Comparison of ENCODE assay signal across 23 cellular contexts in the genomic region with DNA sequence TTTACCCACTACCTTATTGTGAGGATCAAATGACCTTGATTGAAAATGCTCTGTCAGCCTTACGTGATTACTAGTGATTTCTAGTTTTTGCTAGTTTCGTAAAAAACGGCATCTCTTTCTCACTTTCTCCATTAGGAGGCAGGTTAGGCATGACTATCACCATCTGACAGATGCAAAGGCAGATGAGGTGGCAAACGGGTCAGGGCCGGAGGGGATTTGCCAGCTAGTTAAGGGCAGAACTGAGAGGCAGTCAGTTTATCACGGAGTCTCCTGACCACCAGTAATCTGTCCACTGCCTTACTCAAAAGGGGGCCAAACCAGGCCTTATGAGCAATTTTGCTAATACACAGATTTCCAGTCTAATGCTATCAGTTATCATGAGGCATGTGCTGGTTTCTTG.
DNase-seq lines count a peak whose midpoint lies in the region; ATAC-seq, FAIRE-seq and TF ChIP-seq lines count a peak whose summit lies in the region.
"Had no signal": no experiment of that assay in that cellular context is flagged by ENCODE, and none has a peak within 500 bp of the region (broad histone marks: within the 10 kb centered on the region; RNA-seq: fewer than 3 reads in every experiment).

No MANE protein-coding gene starts in this region.

- no peak overlapping the region for H3K56ac ChIP-seq in H1 (replicated peaks; ENCODE audit: insufficient read length, low read depth, low read length)

- H3K9me3 ChIP-seq in H1 (ENCODE audit: insufficient read depth in 2 of 2, low read depth in 1 of 2, low read length in 1 of 2) = no peaks in the 10 kb centered on the region
- no peaks in the 10 kb centered on the region for H3K9me3 ChIP-seq in neuronal stem cell (replicated peaks in 1 of 2; ENCODE audit: control insufficient read depth in 2 of 2, insufficient read depth in 1 of 2, low read depth in 1 of 2, low read length in 2 of 2)
- H3K9me3 ChIP-seq: A549, breast epithelium, tibial nerve had no signal

- peaks cover 5% of the 10 kb centered on the region for H3K27me3 Mint-ChIP-seq in nephron (ENCODE audit: low read depth)

- CTCF ChIA-PET in H1 (lab: Charles Lee; ENCODE audit: partially characterized antibody) = interaction anchor here (5.6 kb wide), 1 partner anchor 12 kb away, joined by 50 read pairs; no protein-coding TSS in a partner anchor

- FAIRE-seq in H1 (lab: Jason Lieb, UNC) = no peak
- FAIRE-seq: A549, GM12891, HepG2 had no signal

- H2BK5ac ChIP-seq in H1 (ENCODE audit: low read depth, low read length) (no peak overlapping the region), neuronal stem cell (ENCODE audit: low read length) (no peak overlapping the region)

- H2BK20ac ChIP-seq in H1 (ENCODE audit: low read length) = no peak overlapping the region

- no peaks in the 10 kb centered on the region for H3K79me2 ChIP-seq in H1 (ENCODE audit: control insufficient read depth in 1 of 2, insufficient read depth in 2 of 2, low read length in 2 of 2)

- H3K4me2 ChIP-seq in H1 (ENCODE audit: insufficient read depth in 1 of 2, low read depth in 2 of 2, low read length in 2 of 2) (no peak overlapping the region), neuronal stem cell (ENCODE audit: insufficient read depth, low read length, poor library complexity, severe bottlenecking) (no peak overlapping the region)
- H3K4me2 ChIP-seq: A549 had no signal

- no peaks in the 10 kb centered on the region for H4K20me1 ChIP-seq in H1 (replicated peaks in 1 of 2; ENCODE audit: control insufficient read depth in 1 of 2, insufficient read depth in 2 of 2, low read length in 2 of 2)

- H2BK120ac ChIP-seq in H1 (replicated peaks; ENCODE audit: low read depth, low read length) = no peak overlapping the region
- H2BK120ac ChIP-seq in neuronal stem cell (ENCODE audit: low read depth, low read length) = no peak overlapping the region

- H3K23ac ChIP-seq in H1 (ENCODE audit: insufficient read length) (no peak overlapping the region), neuronal stem cell (ENCODE audit: low read depth, low read length, poor library complexity) (no peak overlapping the region)

- H3K36me3 Mint-ChIP-seq in nephron (ENCODE audit: low read depth) = no peaks in the 10 kb centered on the region
- H3K36me3 Mint-ChIP-seq: activated naive CD4-positive, alpha-beta T cell treated with anti-CD3 and anti-CD28 coated beads, Interleukin-2, amount 50 U/mL, for 72 hours; CD8-positive, alpha-beta T cell had no signal

- H3K18ac ChIP-seq in H1 (ENCODE audit: extremely low read depth, low read length) (no peak overlapping the region), neuronal stem cell (ENCODE audit: low read length) (no peak overlapping the region)

- no peaks in the 10 kb centered on the region for H3K27me3 ChIP-seq in GM06990 (replicated peaks; ENCODE audit: control insufficient read depth, insufficient read depth, low read length)
- H3K27me3 ChIP-seq in H1 (replicated peaks in 1 of 4; ENCODE audit: control insufficient read depth in 3 of 4, extremely low read depth in 1 of 4, insufficient read depth in 3 of 4, low read length in 3 of 4) = no peaks in the 10 kb centered on the region
- peaks cover 0 to 5% (median 0%) of the 10 kb centered on the region in 3 experiments for H3K27me3 ChIP-seq in neuronal stem cell (ENCODE audit: control insufficient read depth in 3 of 3, insufficient read depth in 3 of 3, low read depth in 1 of 3, low read length in 3 of 3)
- H3K27me3 ChIP-seq: breast epithelium, tibial nerve had no signal

- H3K79me1 ChIP-seq in H1 (ENCODE audit: low read depth, low read length) = no peaks in the 10 kb centered on the region
- no peaks in the 10 kb centered on the region for H3K79me1 ChIP-seq in neuronal stem cell (ENCODE audit: low read depth, low read length)

- ATAC-seq in HG03159 (IDR thresholded peaks at IDR 0.05; ENCODE audit: unreplicated experiment) = no peak
- ATAC-seq: A549; activated naive CD4-positive, alpha-beta T cell treated with anti-CD3 and anti-CD28 coated beads, Interleukin-2, amount 50 U/mL, for 72 hours; CD8-positive, alpha-beta T cell; HepG2 had no signal

- TF ChIP-seq CTCF in GM06990 (IDR thresholded peaks at IDR 0.05; ENCODE audit: insufficient read depth, low read length, poor library complexity, severe bottlenecking) (peak; percentile 24), H1 (IDR thresholded peaks at IDR 0.05; ENCODE audit: control extremely low read depth in 1 of 3, insufficient read depth in 1 of 3, low read depth in 1 of 3, low read length in 3 of 3) (peak in 2 of 3 experiments; percentile 22 to 44; a peak in 2 of 4 replicates), nephron (IDR thresholded peaks at IDR 0.05; ENCODE audit: unreplicated experiment in 3 of 3) (peak in 1 of 3 experiments; percentile 11)

- peak overlapping the region in 2 of 3 experiments; percentile 68 to 77 for H3K27ac Mint-ChIP-seq in nephron
- H3K27ac Mint-ChIP-seq: activated naive CD4-positive, alpha-beta T cell treated with anti-CD3 and anti-CD28 coated beads, Interleukin-2, amount 50 U/mL, for 72 hours; CD8-positive, alpha-beta T cell; T-helper 2 cell treated with Interferon-gamma antibody and Interleukin-4, amounts not matched to agents 5 μg/mL and 100 μg/mL, for 36 hours had no signal

- POLR2A ChIA-PET in H1 (lab: Charles Lee; ENCODE audit: partially characterized antibody) = no interaction called here

- H2BK15ac ChIP-seq in H1 (ENCODE audit: low read length) (no peak overlapping the region), neuronal stem cell (ENCODE audit: low read length) (no peak overlapping the region)

- TF ChIP-seq POLR2A in H1 (IDR thresholded peaks at IDR 0.05; ENCODE audit: control extremely low read depth in 1 of 2, low read depth in 2 of 2, low read length in 2 of 2) = no peak

- H3K36me3 ChIP-seq in GM06990 (ENCODE audit: control insufficient read depth, insufficient read depth, low read length) (no peaks in the 10 kb centered on the region), H1 (ENCODE audit: control insufficient read depth in 2 of 4, insufficient read depth in 4 of 4, low read length in 3 of 4) (no peaks in the 10 kb centered on the region), neuronal stem cell (replicated peaks in 1 of 2; ENCODE audit: control insufficient read depth in 2 of 2, insufficient read depth in 2 of 2, low read length in 2 of 2) (no peaks in the 10 kb centered on the region)
- H3K36me3 ChIP-seq: breast epithelium, tibial nerve had no signal

- no peaks in the 10 kb centered on the region for H3K9me3 Mint-ChIP-seq in nephron
- H3K9me3 Mint-ChIP-seq: activated naive CD4-positive, alpha-beta T cell treated with anti-CD3 and anti-CD28 coated beads, Interleukin-2, amount 50 U/mL, for 72 hours; CD8-positive, alpha-beta T cell; T-helper 2 cell treated with Interferon-gamma antibody and Interleukin-4, amounts not matched to agents 5 μg/mL and 100 μg/mL, for 36 hours had no signal

- H2AK5ac ChIP-seq in H1 (ENCODE audit: low read depth, low read length) = no peak overlapping the region
- no peak overlapping the region for H2AK5ac ChIP-seq in neuronal stem cell (ENCODE audit: low read depth, low read length)

- no peaks in the 10 kb centered on the region; the same call in 1 of the 2 replicates for H3K23me2 ChIP-seq in H1 (ENCODE audit: low read depth, low read length)

- H3K27ac ChIP-seq in H1 (ENCODE audit: low read depth, low read length) (no peak overlapping the region), substantia nigra (ENCODE audit: low read depth, low read length, poor library complexity, severe bottlenecking) (no peak overlapping the region), neuronal stem cell (replicated peaks; ENCODE audit: low read length) (no peak overlapping the region)
- H3K27ac ChIP-seq: A549, breast epithelium, tibial nerve had no signal

- H3K4me1 Mint-ChIP-seq in nephron = peaks cover 26% of the 10 kb centered on the region

- TF ChIP-seq EP300 in H1 (IDR thresholded peaks at IDR 0.05; ENCODE audit: borderline replicate concordance in 1 of 2, low read depth in 2 of 2, low read length in 2 of 2) = no peak

- no peak overlapping the region for H4K8ac ChIP-seq in H1 (ENCODE audit: extremely low read depth, insufficient read depth, low read length)
- no peak overlapping the region for H4K8ac ChIP-seq in neuronal stem cell (ENCODE audit: low read depth, low read length)

- H4K5ac ChIP-seq in H1 (ENCODE audit: insufficient read length, low read depth, low read length) = no peak overlapping the region

- peak; percentile 61 to 74 for TF ChIP-seq RAD21 in H1 (IDR thresholded peaks at IDR 0.05 in 1 of 2, conservative IDR thresholded peaks at IDR 0.05 in 1 of 2; ENCODE audit: low read depth in 2 of 2, low read length in 2 of 2)

- H4K91ac ChIP-seq in H1 (replicated peaks; ENCODE audit: insufficient read length, low read length) = no peak overlapping the region
- H4K91ac ChIP-seq in neuronal stem cell (ENCODE audit: low read depth, low read length, poor library complexity) = no peak overlapping the region

- WGBS in H1 (ENCODE audit: extremely low coverage in 1 of 2, insufficient coverage in 1 of 2, insufficient read length in 1 of 2, insufficient replicate concordance in 2 of 2, low coverage in 1 of 2, low lambda C conversion rate in 2 of 2, missing lambda C conversion rate in 1 of 2), 2 experiments = 84% methylated on average over 6 of the region's 6 CpGs; no CpG with 5 or more reads in 1 of the 2 experiments
- WGBS in neuronal stem cell (ENCODE audit: extremely low coverage in 2 of 2, insufficient read length in 2 of 2, insufficient replicate concordance in 1 of 2), 2 donors = no CpG with 5 or more reads among the region's 6 CpGs

- H3K14ac ChIP-seq in H1 (ENCODE audit: insufficient read length) (no peak overlapping the region), neuronal stem cell (ENCODE audit: low read length) (no peak overlapping the region)

- H2AFZ ChIP-seq in H1 (ENCODE audit: low read length) (no peak overlapping the region), neuronal stem cell (ENCODE audit: low read length) (no peak overlapping the region)

- no peak overlapping the region for H3K4me3 Mint-ChIP-seq in nephron
- H3K4me3 Mint-ChIP-seq: CD8-positive, alpha-beta T cell; T-helper 2 cell treated with Interferon-gamma antibody and Interleukin-4, amounts not matched to agents 5 μg/mL and 100 μg/mL, for 36 hours had no signal

- H3K4ac ChIP-seq in H1 (replicated peaks; ENCODE audit: insufficient read length, low read depth, low read length) (no peak overlapping the region), neuronal stem cell (ENCODE audit: low read length) (no peak overlapping the region)

- H3K4me3 ChIP-seq in GM06990 (replicated peaks; ENCODE audit: low read depth, low read length) (no peak overlapping the region), H1 (ENCODE audit: extremely low read depth in 1 of 4, insufficient read depth in 2 of 4, low read depth in 3 of 4, low read length in 4 of 4) (no peak overlapping the region), neuronal stem cell (ENCODE audit: low read length in 2 of 2) (no peak overlapping the region)
- H3K4me3 ChIP-seq: A549, breast epithelium, tibial nerve had no signal

- H2BK12ac ChIP-seq in H1 (ENCODE audit: low read depth, low read length) = no peak overlapping the region
- no peak overlapping the region for H2BK12ac ChIP-seq in neuronal stem cell (ENCODE audit: low read length)

- H3K9ac ChIP-seq in H1 (replicated peaks in 1 of 4; ENCODE audit: extremely low read depth in 1 of 4, low read depth in 3 of 4, low read length in 3 of 4) (no peak overlapping the region), neuronal stem cell (ENCODE audit: low read depth, low read length, poor library complexity) (no peak overlapping the region)

- H3K4me1 ChIP-seq in H1 (replicated peaks in 1 of 4; ENCODE audit: control insufficient read depth in 3 of 4, insufficient read depth in 4 of 4, low read length in 3 of 4) (no peaks in the 10 kb centered on the region), neuronal stem cell (ENCODE audit: control insufficient read depth in 2 of 2, insufficient read depth in 1 of 2, low read depth in 1 of 2, low read length in 2 of 2) (no peaks in the 10 kb centered on the region)
- H3K4me1 ChIP-seq: A549, breast epithelium, tibial nerve had no signal

- DNase-seq in GM06990 (ENCODE audit: extremely low read depth, insufficient read length) (no peak), NCI-H1694 (lab: John Stamatoyannopoulos, UW) (peak; percentile 50), H1 (ENCODE audit: low read depth in 1 of 2, low spot score in 2 of 2) (no peak), substantia nigra (lab: John Stamatoyannopoulos, UW) (no peak), neuronal stem cell (ENCODE audit: low spot score) (no peak)
- DNase-seq in activated naive CD4-positive, alpha-beta T cell (lab: John Stamatoyannopoulos, UW) = no peak
- DNase-seq: activated CD4-positive, alpha-beta T cell treated with anti-CD3 and anti-CD28 coated beads for 48 hours; activated CD8-positive, alpha-beta memory T cell treated with anti-CD3 and anti-CD28 coated beads for 24 hours; activated T-cell treated with anti-CD3 and anti-CD28 coated beads for 4 hours; anterior cingulate cortex; CD8-positive, alpha-beta T cell; NCI-H146; NCI-H2171; stimulated activated CD4-positive, alpha-beta T cell treated with anti-CD3 and anti-CD28 coated beads, Interleukin-2, amount 100 ng/mL, for 48 hours had no signal
